Comparison of ENCODE assay signal across 13 cellular contexts in genomic region chr16:86196687-86197391, GRCh38.
"Had no signal": no experiment of that assay in that cellular context is flagged by ENCODE, and none has a peak within 500 bp of the region (broad histone marks: within the 10 kb centered on the region; RNA-seq: fewer than 3 reads in every experiment).

No MANE protein-coding gene starts in this region.

- H3K9me3 ChIP-seq: SK-N-SH, tibial nerve had no signal

- H3K27ac Mint-ChIP-seq: activated naive CD4-positive, alpha-beta T cell treated with anti-CD3 and anti-CD28 coated beads, Interleukin-2, amount 10 ng/mL, durations not matched to agents 7 days and 5 days; activated T-helper 2 cell treated with anti-CD3 and anti-CD28 coated beads, Interferon-gamma antibody, Interleukin-2, Interleukin-4, amounts not matched to agents 10 μg/mL and 5 μg/mL and 100 μg/mL, durations not matched to agents 14 hours and 24 hours and 36 hours; stimulated activated effector memory CD8-positive, alpha-beta T cell treated with anti-CD3 and anti-CD28 coated beads, Interleukin-12 subunit alpha, Interleukin-12 subunit beta, amount 100 ng/mL, for 72 hours had no signal

- H3K36me3 ChIP-seq: tibial nerve had no signal

- H3K36me3 Mint-ChIP-seq: activated naive CD4-positive, alpha-beta T cell treated with anti-CD3 and anti-CD28 coated beads, Interleukin-2, amount 10 ng/mL, durations not matched to agents 7 days and 5 days; stimulated activated effector memory CD8-positive, alpha-beta T cell treated with anti-CD3 and anti-CD28 coated beads, Interleukin-12 subunit alpha, Interleukin-12 subunit beta, amount 100 ng/mL, for 72 hours had no signal

- ATAC-seq: left cardiac atrium; stimulated activated effector memory CD8-positive, alpha-beta T cell treated with anti-CD3 and anti-CD28 coated beads, Interleukin-12 subunit alpha, Interleukin-12 subunit beta, amount 100 ng/mL, for 72 hours had no signal

- H3K4me1 Mint-ChIP-seq: activated naive CD4-positive, alpha-beta T cell treated with anti-CD3 and anti-CD28 coated beads, Interleukin-2, amount 10 ng/mL, durations not matched to agents 7 days and 5 days; stimulated activated effector memory CD8-positive, alpha-beta T cell treated with anti-CD3 and anti-CD28 coated beads, Interleukin-12 subunit alpha, Interleukin-12 subunit beta, amount 100 ng/mL, for 72 hours had no signal

- H3K9ac ChIP-seq: parathyroid adenoma, SK-N-SH had no signal

- H3K4me3 ChIP-seq: tibial nerve had no signal

- H3K4me1 ChIP-seq: parathyroid adenoma, tibial nerve had no signal

- DNase-seq: activated CD4-positive, CD25-positive, alpha-beta regulatory T cell; activated naive CD4-positive, alpha-beta T cell treated with anti-CD3 and anti-CD28 coated beads, Interleukin-2, amount 10 ng/mL, durations not matched to agents 7 days and 5 days; central memory CD4-positive, alpha-beta T cell; cortex of kidney; effector memory CD4-positive, alpha-beta T cell; left cardiac atrium; mammary epithelial cell; SK-N-SH had no signal

- H3K4me3 Mint-ChIP-seq: activated naive CD4-positive, alpha-beta T cell treated with anti-CD3 and anti-CD28 coated beads, Interleukin-2, amount 10 ng/mL, durations not matched to agents 7 days and 5 days; stimulated activated effector memory CD8-positive, alpha-beta T cell treated with anti-CD3 and anti-CD28 coated beads, Interleukin-12 subunit alpha, Interleukin-12 subunit beta, amount 100 ng/mL, for 72 hours had no signal

- H3K27ac ChIP-seq: epithelial cell of prostate, parathyroid adenoma had no signal

- H3K4me2 ChIP-seq: SK-N-SH had no signal

- H3K79me2 ChIP-seq: parathyroid adenoma had no signal

- H3K9me3 Mint-ChIP-seq: activated naive CD4-positive, alpha-beta T cell treated with anti-CD3 and anti-CD28 coated beads, Interleukin-2, amount 10 ng/mL, durations not matched to agents 7 days and 5 days; activated T-helper 2 cell treated with anti-CD3 and anti-CD28 coated beads, Interferon-gamma antibody, Interleukin-2, Interleukin-4, amounts not matched to agents 10 μg/mL and 5 μg/mL and 100 μg/mL, durations not matched to agents 14 hours and 24 hours and 36 hours; stimulated activated effector memory CD8-positive, alpha-beta T cell treated with anti-CD3 and anti-CD28 coated beads, Interleukin-12 subunit alpha, Interleukin-12 subunit beta, amount 100 ng/mL, for 72 hours had no signal

- H2AFZ ChIP-seq: parathyroid adenoma had no signal
